In genomic region chr7:63604853-63605252, GRCh38 we compare ENCODE assay signal across 5 cellular contexts.
DNase-seq lines count a peak whose midpoint lies in the region; ATAC-seq, FAIRE-seq and TF ChIP-seq lines count a peak whose summit lies in the region.
"Not testable (repeated sequence)": the region's sequence is repeated elsewhere in the genome, so short reads cannot be mapped to it uniquely, and the experiment has no call there.

No MANE protein-coding gene starts in this region.

- TF ChIP-seq CTCF in coronary artery (IDR thresholded peaks at IDR 0.05); kidney (IDR thresholded peaks at IDR 0.05; ENCODE audit: borderline replicate concordance, extremely low read depth, insufficient read depth): not testable (repeated sequence)

- not testable (repeated sequence) for H3K36me3 ChIP-seq in kidney (ENCODE audit: control insufficient read depth in 1 of 2, insufficient read depth in 2 of 2, low read length in 2 of 2)

- H3K4me1 ChIP-seq in kidney (ENCODE audit: control insufficient read depth in 1 of 2, insufficient read depth in 1 of 2, low read depth in 1 of 2, low read length in 2 of 2), result not testable (repeated sequence)

- H3K27ac ChIP-seq in coronary artery; kidney (ENCODE audit: low read depth in 2 of 2, low read length in 2 of 2): not testable (repeated sequence)

- intact Hi-C loops in left cardiac atrium (cut with DNase I); kidney (cut with DNase I); posterior vena cava (cut with DNase I): not testable (repeated sequence)

- not testable (repeated sequence) for H3K4me3 ChIP-seq in coronary artery; kidney (ENCODE audit: low read length in 2 of 2)

- not testable (repeated sequence) for FAIRE-seq in kidney (lab: Jason Lieb, UNC)

- ATAC-seq in left cardiac atrium, result not testable (repeated sequence)

- DNase-seq in coronary artery (ENCODE audit: low spot score) (peak; percentile 29), left cardiac atrium (peak; percentile 3), kidney (peak; percentile 55), mesenteric fat pad (ENCODE audit: low spot score) (peak; percentile 59), posterior vena cava (ENCODE audit: low spot score) (peak; percentile 26)

- not testable (repeated sequence) for H3K9me3 ChIP-seq in kidney (ENCODE audit: control insufficient read depth in 1 of 2, low read length in 2 of 2)

- H3K9ac ChIP-seq in kidney (ENCODE audit: low read length in 2 of 2), result not testable (repeated sequence)

Comparison
In these comparisons a context has a peak if more than half of its experiments do, and no peak if none do; other contexts are left out.
1. DNase-seq: peak in every context shown above with its lines; median percentile 59 in mesenteric fat pad; 55 in kidney; 29 in coronary artery; 26 in posterior vena cava; 3 in left cardiac atrium.